ENCODE assay signal across 11 cellular contexts in genomic region chr19:709965-710714, GRCh38. TPM values are rescaled to one million over a fixed set of nuclear protein-coding genes. Genes with fewer than 3 reads are reported as not detected.
DNase-seq lines count a peak whose midpoint lies in the region; ATAC-seq and TF ChIP-seq lines count a peak whose summit lies in the region.
"Had no signal": no experiment of that assay in that cellular context is flagged by ENCODE, and none has a peak within 500 bp of the region (broad histone marks: within the 10 kb centered on the region; RNA-seq: fewer than 3 reads in every experiment).

No MANE protein-coding gene starts in this region.

- H3K27ac Mint-ChIP-seq in H9, result no peak overlapping the region

- peaks cover 17% of the 10 kb centered on the region for H3K27me3 Mint-ChIP-seq in H9 (ENCODE audit: low read depth)

- no peak overlapping the region for H2BK120ac ChIP-seq in H9 (ENCODE audit: low read depth, low read length, poor library complexity, severe bottlenecking)

- intact Hi-C loops in left lung (cut with DNase I), result no loop called here
- intact Hi-C loops in gastrocnemius medialis (cut with DNase I; ENCODE audit: low total_unique reads), result no loop called here

- peaks cover 8 to 9% of the 10 kb centered on the region in 2 experiments for H3K9me3 Mint-ChIP-seq in H9

- peak overlapping the region; percentile 77 for H3K4me3 ChIP-seq in coronary artery
- peak overlapping the region; percentile 40 to 47 for H3K4me3 ChIP-seq in left lung
- H3K4me3 ChIP-seq in gastrocnemius medialis, result peak overlapping the region; percentile 55 to 63 (median 60)

- H3K27me3 ChIP-seq in H9 (ENCODE audit: insufficient read depth, low read length) (no peaks in the 10 kb centered on the region), left lung (peaks cover 7 to 29% of the 10 kb centered on the region in 2 donors), gastrocnemius medialis (peaks cover 7 to 39% (median 34%) of the 10 kb centered on the region in 3 donors)

- H3K36me3 Mint-ChIP-seq in H9 (ENCODE audit: insufficient read depth in 1 of 3, low read depth in 3 of 3), result peaks cover under 1 to 5% (median 3%) of the 10 kb centered on the region in 3 experiments; a peak in 6 of 7 replicates

- DNase-seq in H9, result no peak
- DNase-seq in coronary artery (ENCODE audit: low spot score), result no peak
- DNase-seq in left lung, result no peak
- peak in 1 of 2 donors; percentile 42 for DNase-seq in gastrocnemius medialis
- no peak for DNase-seq in GM13977 (ENCODE audit: low spot score)
- no peak for DNase-seq in activated naive CD4-positive, alpha-beta T cell treated with anti-CD3 and anti-CD28 coated beads, Interleukin-2, amount 50 U/mL, for 16 hours
- DNase-seq: left colon, MM.1S had no signal

- H3K4ac ChIP-seq in H9 (ENCODE audit: low read depth, low read length), result no peak overlapping the region

- H3K27ac ChIP-seq in H9 (ENCODE audit: insufficient read length, low read depth, low read length) (no peak overlapping the region), coronary artery (peak overlapping the region; percentile 50 to 88), left lung (peak overlapping the region; percentile 63 to 67), gastrocnemius medialis (peak overlapping the region; percentile 80 to 83 (median 82))

- H2AK5ac ChIP-seq in H9 (ENCODE audit: insufficient read length, low read length), result no peak overlapping the region

- H3K4me2 ChIP-seq in H9 (ENCODE audit: insufficient read depth, insufficient read length, low read length), result peak overlapping the region; percentile 44

- no peak overlapping the region for H4K8ac ChIP-seq in H9 (replicated peaks; ENCODE audit: insufficient read length, low read depth, low read length)

- H2BK15ac ChIP-seq in H9 (ENCODE audit: low read depth, low read length), result no peak overlapping the region

- H3K4me1 Mint-ChIP-seq in H9, result peaks cover 9 to 11% of the 10 kb centered on the region in 2 experiments

- no peak overlapping the region for H3K18ac ChIP-seq in H9 (ENCODE audit: insufficient read length, low read depth, low read length)

- H3K36me3 ChIP-seq in left lung (no peaks in the 10 kb centered on the region), gastrocnemius medialis (no peaks in the 10 kb centered on the region)

- H2BK12ac ChIP-seq in H9 (ENCODE audit: insufficient read length, low read depth, low read length), result no peak overlapping the region

- H3K23me2 ChIP-seq in H9 (ENCODE audit: insufficient read length, low read depth, low read length, poor library complexity, severe bottlenecking), result peaks cover 8% of the 10 kb centered on the region

- WGBS in H9 (ENCODE audit: extremely low coverage, insufficient read length, low lambda C conversion rate), result no CpG with 5 or more reads among the region's 32 CpGs

- H3K9ac ChIP-seq in H9 (ENCODE audit: extremely low read depth, insufficient read length, low read length), result no peak overlapping the region

- no peaks in the 10 kb centered on the region for H3K79me2 ChIP-seq in H9 (ENCODE audit: insufficient read depth, low read length)

- no peak overlapping the region for H3K23ac ChIP-seq in H9 (ENCODE audit: insufficient read length, low read depth, low read length)

- H3K14ac ChIP-seq in H9 (ENCODE audit: insufficient read depth, low read length), result no peak overlapping the region

- H4K20me1 ChIP-seq in H9 (ENCODE audit: control insufficient read depth, insufficient read depth, insufficient read length), result no peaks in the 10 kb centered on the region

- peak overlapping the region; percentile 39 to 74; a peak in 3 of 5 replicates for H3K4me3 Mint-ChIP-seq in H9

- no peak overlapping the region for H2AFZ ChIP-seq in H9 (ENCODE audit: low read length)

- H3K79me1 ChIP-seq in H9 (ENCODE audit: insufficient read depth, low read depth, low read length, poor library complexity, severe bottlenecking), result no peaks in the 10 kb centered on the region

- no peaks in the 10 kb centered on the region for H3K9me3 ChIP-seq in H9 (ENCODE audit: control insufficient read depth, low read depth, low read length)
- no peaks in the 10 kb centered on the region for H3K9me3 ChIP-seq in left lung
- no peaks in the 10 kb centered on the region for H3K9me3 ChIP-seq in gastrocnemius medialis

- H3T11ph ChIP-seq in H9 (ENCODE audit: low read length), result no peak overlapping the region

- H2BK5ac ChIP-seq in H9 (ENCODE audit: insufficient read length, low read length), result no peak overlapping the region

- H4K5ac ChIP-seq in H9 (ENCODE audit: insufficient read length, low read depth, low read length), result no peak overlapping the region

- TF ChIP-seq POLR2A in gastrocnemius medialis (IDR thresholded peaks at IDR 0.05), result peak in 1 of 2 donors; percentile 14

- in situ Hi-C loops in gastrocnemius medialis (cut with MboI; ENCODE audit: low sequenced_read_pairs in 4 of 4) (no loop called here), GM13977 (cut with MboI; ENCODE audit: low pct_unique_long_range_greater_than_20kb, low sequenced_read_pairs, unreplicated experiment) (no loop called here)

- H4K91ac ChIP-seq in H9 (ENCODE audit: insufficient read length, low read depth, low read length), result no peak overlapping the region

- no peak overlapping the region for H2BK20ac ChIP-seq in H9 (ENCODE audit: low read depth, low read length, poor library complexity, severe bottlenecking)

- ATAC-seq in left lung, result peak; percentile 22
- ATAC-seq in gastrocnemius medialis, result peak; percentile 15 to 37
- ATAC-seq in GM21576 (IDR thresholded peaks at IDR 0.05; ENCODE audit: unreplicated experiment), result no peak
- ATAC-seq in GM19463 (IDR thresholded peaks at IDR 0.05; ENCODE audit: unreplicated experiment), result no peak
- ATAC-seq: left colon had no signal

- H3K4me1 ChIP-seq in H9 (ENCODE audit: insufficient read depth, low read length) (no peaks in the 10 kb centered on the region; the same call in 1 of the 2 replicates), left lung (peaks cover 3 to 15% of the 10 kb centered on the region in 2 donors), gastrocnemius medialis (no peaks in the 10 kb centered on the region)

- no peak overlapping the region for H3K56ac ChIP-seq in H9 (ENCODE audit: insufficient read length, low read depth, low read length)

- TF ChIP-seq CTCF in H9 (conservative IDR thresholded peaks at IDR 0.05) (no peak), coronary artery (IDR thresholded peaks at IDR 0.05) (no peak), left lung (IDR thresholded peaks at IDR 0.05) (no peak), gastrocnemius medialis (IDR thresholded peaks at IDR 0.05 in 4 of 5, conservative IDR thresholded peaks at IDR 0.05 in 1 of 5) (no peak), GM13977 (IDR thresholded peaks at IDR 0.05; ENCODE audit: extremely low read depth, insufficient read depth, missing control alignments) (no peak)

RNA-seq across cellular contexts. Expression of gene PALM, which starts 1.4 kb away (rescaled TPM):
- total RNA-seq in H9 (2021), result 18.5 and 23.6 TPM in 2 replicates
- total RNA-seq in left lung, result 10 to 100 TPM; 30.2 to 33.0 TPM
- 10 to 100 TPM in 1 of 4 donors, 1 to 10 TPM in 3; 4.4 to 10.2 (median 7.2) TPM for total RNA-seq in gastrocnemius medialis

RNA-seq across cellular contexts. Expression of gene PRSS57, which starts 14.9 kb away (rescaled TPM):
- 0.22 TPM in 1 of 2 replicates, not detected in the other for total RNA-seq in H9 (2021)
- total RNA-seq in left lung, result not detected
- total RNA-seq in gastrocnemius medialis, result not detected
- total RNA-seq: bronchial epithelial cell, left colon had no signal

RNA-seq across cellular contexts. Expression of gene FSTL3, which starts 33.9 kb away (rescaled TPM):
- total RNA-seq in H9 (2021) (6.8 and 9.1 TPM in 2 replicates), left lung (100 to 1,000 TPM in 1 of 2 donors, 10 to 100 TPM in 1; 94.8 to 145 TPM), gastrocnemius medialis (10 to 100 TPM in 3 of 4 donors, 1 to 10 TPM in 1; 7.5 to 20.1 (median 15.9) TPM)

RNA-seq across cellular contexts. Expression of gene MISP, which starts 40.8 kb away (rescaled TPM):
- total RNA-seq in H9 (2021), result 0.44 and 0.83 TPM in 2 replicates
- total RNA-seq in left lung, result 10 to 100 TPM; 19.2 to 44.0 TPM
- 1 to 10 TPM in 1 of 4 donors, not detected in 3; 1.2 TPM for total RNA-seq in gastrocnemius medialis

RNA-seq across cellular contexts. Expression of gene RNF126, which starts 47.1 kb away (rescaled TPM):
- 78.0 and 81.9 TPM in 2 replicates for total RNA-seq in H9 (2021)
- 10 to 100 TPM; 24.3 to 34.0 TPM for total RNA-seq in left lung
- 100 to 1,000 TPM in 3 of 4 donors, 10 to 100 TPM in 1; 72.3 to 148 (median 129) TPM for total RNA-seq in gastrocnemius medialis

Comparison
In these comparisons a context has a peak if more than half of its experiments do, and no peak if none do; other contexts are left out.
1. ATAC-seq: peak in left lung (single experiment) and gastrocnemius medialis (2 of 2); none in GM21576 (single experiment) and GM19463 (single experiment).
2. Peak in every context shown above with its lines, with median percentiles within 50 percentile points of each other: H3K4me3 ChIP-seq.